ENCODE assay signal across 6 cellular contexts in genomic region chr9:137077758-137078693, GRCh38. TPM values are rescaled to one million over a fixed set of nuclear protein-coding genes. Genes with fewer than 3 reads are reported as not detected.
DNase-seq lines count a peak whose midpoint lies in the region; ATAC-seq and TF ChIP-seq lines count a peak whose summit lies in the region.

No MANE protein-coding gene starts in this region.

- intact Hi-C loops in activated CD4-positive, alpha-beta T cell treated with anti-CD3 and anti-CD28 coated beads, Interleukin-2, amount 10 ng/mL, durations not matched to agents 24 days and 14 days (cut with micrococcal nuclease) = loop anchor here (1.0 kb wide), 1 partner anchor 8 kb away; the partner anchor contains the start of gene MAN1B1
- intact Hi-C loops in upper lobe of right lung (cut with DNase I) = no loop called here

- peaks cover 3% of the 10 kb centered on the region for H3K4me1 Mint-ChIP-seq in activated CD4-positive, alpha-beta T cell treated with anti-CD3 and anti-CD28 coated beads, Interleukin-2, amount 10 ng/mL, durations not matched to agents 24 days and 14 days
- H3K4me1 Mint-ChIP-seq in activated CD8-positive, alpha-beta T cell treated with anti-CD3 and anti-CD28 coated beads, Interleukin-2, amount 10 ng/mL, durations not matched to agents 7 days and 5 days (ENCODE audit: low read depth) = peaks cover 13% of the 10 kb centered on the region
- H3K4me1 Mint-ChIP-seq in immature natural killer cell = peaks cover 0 to 4% of the 10 kb centered on the region in 2 donors

- no peak for TF ChIP-seq CTCF in upper lobe of right lung (IDR thresholded peaks at IDR 0.05)

- H3K27ac Mint-ChIP-seq in activated CD4-positive, alpha-beta T cell treated with anti-CD3 and anti-CD28 coated beads, Interleukin-2, amount 10 ng/mL, durations not matched to agents 24 days and 14 days = peak overlapping the region; percentile 66
- H3K27ac Mint-ChIP-seq in activated CD8-positive, alpha-beta T cell treated with anti-CD3 and anti-CD28 coated beads, Interleukin-2, amount 10 ng/mL, durations not matched to agents 7 days and 5 days = peak overlapping the region; percentile 85
- H3K27ac Mint-ChIP-seq in immature natural killer cell = peak overlapping the region in 1 of 6 donors; percentile 36

- POLR2A ChIA-PET in activated CD8-positive, alpha-beta T cell treated with anti-CD3 and anti-CD28 coated beads, Interleukin-2, amount 10 ng/mL, durations not matched to agents 7 days and 5 days (lab: Charles Lee) = interaction anchor here (0.6 to 2.6 kb wide), 2 partner anchors 8 to 199 kb away, joined by 3 to 21 read pairs; partner anchors contain the start of gene MAN1B1

- H3K27me3 Mint-ChIP-seq in activated CD4-positive, alpha-beta T cell treated with anti-CD3 and anti-CD28 coated beads, Interleukin-2, amount 10 ng/mL, durations not matched to agents 24 days and 14 days = no peaks in the 10 kb centered on the region
- no peaks in the 10 kb centered on the region for H3K27me3 Mint-ChIP-seq in activated CD8-positive, alpha-beta T cell treated with anti-CD3 and anti-CD28 coated beads, Interleukin-2, amount 10 ng/mL, durations not matched to agents 7 days and 5 days (ENCODE audit: low read depth)
- peaks cover 0 to 2% (median 0%) of the 10 kb centered on the region in 3 donors for H3K27me3 Mint-ChIP-seq in immature natural killer cell (ENCODE audit: low read depth in 3 of 3)

- H3K27me3 ChIP-seq in upper lobe of right lung = no peaks in the 10 kb centered on the region

- H3K9me3 ChIP-seq in upper lobe of right lung = no peaks in the 10 kb centered on the region

- no peaks in the 10 kb centered on the region for H3K9me3 Mint-ChIP-seq in activated CD4-positive, alpha-beta T cell treated with anti-CD3 and anti-CD28 coated beads, Interleukin-2, amount 10 ng/mL, durations not matched to agents 24 days and 14 days
- no peaks in the 10 kb centered on the region for H3K9me3 Mint-ChIP-seq in activated CD8-positive, alpha-beta T cell treated with anti-CD3 and anti-CD28 coated beads, Interleukin-2, amount 10 ng/mL, durations not matched to agents 7 days and 5 days (ENCODE audit: insufficient read depth)
- H3K9me3 Mint-ChIP-seq in immature natural killer cell = no peaks in the 10 kb centered on the region

- peak overlapping the region; percentile 78 for H3K4me3 Mint-ChIP-seq in activated CD4-positive, alpha-beta T cell treated with anti-CD3 and anti-CD28 coated beads, Interleukin-2, amount 10 ng/mL, durations not matched to agents 24 days and 14 days
- peak overlapping the region; percentile 79 for H3K4me3 Mint-ChIP-seq in activated CD8-positive, alpha-beta T cell treated with anti-CD3 and anti-CD28 coated beads, Interleukin-2, amount 10 ng/mL, durations not matched to agents 7 days and 5 days
- H3K4me3 Mint-ChIP-seq in immature natural killer cell = peak overlapping the region; percentile 69 to 78 (median 73)

- H3K27ac ChIP-seq in upper lobe of right lung = no peak overlapping the region

- peak; percentile 85 for DNase-seq in activated CD4-positive, alpha-beta T cell treated with anti-CD3 and anti-CD28 coated beads, Interleukin-2, amount 10 ng/mL, durations not matched to agents 24 days and 14 days
- DNase-seq in activated CD4-positive, alpha-beta T cell treated with anti-CD3 and anti-CD28 coated beads, Interleukin-2, amount 50 U/mL, for 4 hours = no peak
- peak; percentile 84 for DNase-seq in activated CD8-positive, alpha-beta T cell treated with anti-CD3 and anti-CD28 coated beads, Interleukin-2, amount 10 ng/mL, durations not matched to agents 7 days and 5 days
- DNase-seq in immature natural killer cell = peak; percentile 34 to 43 (median 42)
- peak; percentile 78 for DNase-seq in upper lobe of right lung

- CTCF ChIA-PET in activated CD8-positive, alpha-beta T cell treated with anti-CD3 and anti-CD28 coated beads, Interleukin-2, amount 10 ng/mL, durations not matched to agents 7 days and 5 days (lab: Charles Lee) = interaction anchor here (1.2 to 2.2 kb wide), 4 partner anchors 9 to 31 kb away, joined by 4 to 13 read pairs (median 6); partner anchors contain the start of gene MAN1B1

- H3K4me1 ChIP-seq in upper lobe of right lung = peaks cover 14% of the 10 kb centered on the region

- H3K36me3 Mint-ChIP-seq in activated CD4-positive, alpha-beta T cell treated with anti-CD3 and anti-CD28 coated beads, Interleukin-2, amount 10 ng/mL, durations not matched to agents 24 days and 14 days (ENCODE audit: low read depth) = peaks cover 10% of the 10 kb centered on the region
- H3K36me3 Mint-ChIP-seq in activated CD8-positive, alpha-beta T cell treated with anti-CD3 and anti-CD28 coated beads, Interleukin-2, amount 10 ng/mL, durations not matched to agents 7 days and 5 days (ENCODE audit: low read depth) = peaks cover 26% of the 10 kb centered on the region
- H3K36me3 Mint-ChIP-seq in immature natural killer cell = no peaks in the 10 kb centered on the region

- peak; percentile 52 for ATAC-seq in activated CD8-positive, alpha-beta T cell treated with anti-CD3 and anti-CD28 coated beads, Interleukin-2, amount 10 ng/mL, durations not matched to agents 7 days and 5 days
- ATAC-seq in upper lobe of right lung (peak; percentile 7), GM18511 (IDR thresholded peaks at IDR 0.05; ENCODE audit: unreplicated experiment) (no peak)

- peaks cover 39% of the 10 kb centered on the region for H3K36me3 ChIP-seq in upper lobe of right lung

- H3K4me3 ChIP-seq in upper lobe of right lung = peak overlapping the region; percentile 64

RNA-seq across cellular contexts. Expression of gene UAP1L1, which starts 0.7 kb away (rescaled TPM):
- 17.1 and 19.1 TPM in 2 replicates for total RNA-seq in activated CD4-positive, alpha-beta T cell treated with anti-CD3 and anti-CD28 coated beads, Interleukin-2, amount 10 ng/mL, durations not matched to agents 24 days and 14 days
- total RNA-seq in activated CD8-positive, alpha-beta T cell treated with anti-CD3 and anti-CD28 coated beads, Interleukin-2, amount 10 ng/mL, durations not matched to agents 7 days and 5 days = 10 to 100 TPM; 63.1 to 66.8 TPM
- 1 to 10 TPM; 1.3 to 1.4 (median 1.4) TPM for polyA plus RNA-seq in immature natural killer cell
- total RNA-seq in upper lobe of right lung = 30.7 TPM

RNA-seq across cellular contexts. Expression of gene SAPCD2, which starts 7.7 kb away (rescaled TPM):
- 22.8 and 23.8 TPM in 2 replicates for total RNA-seq in activated CD4-positive, alpha-beta T cell treated with anti-CD3 and anti-CD28 coated beads, Interleukin-2, amount 10 ng/mL, durations not matched to agents 24 days and 14 days
- 10 to 100 TPM; 56.8 to 57.0 TPM for total RNA-seq in activated CD8-positive, alpha-beta T cell treated with anti-CD3 and anti-CD28 coated beads, Interleukin-2, amount 10 ng/mL, durations not matched to agents 7 days and 5 days
- under 1 TPM; 0.06 to 0.95 (median 0.39) TPM for polyA plus RNA-seq in immature natural killer cell
- total RNA-seq in upper lobe of right lung = 0.84 TPM

RNA-seq across cellular contexts. Expression of gene MAN1B1, which starts 8.8 kb away (rescaled TPM):
- 49.7 and 50.1 TPM in 2 replicates for total RNA-seq in activated CD4-positive, alpha-beta T cell treated with anti-CD3 and anti-CD28 coated beads, Interleukin-2, amount 10 ng/mL, durations not matched to agents 24 days and 14 days
- 10 to 100 TPM; 42.2 to 49.2 TPM for total RNA-seq in activated CD8-positive, alpha-beta T cell treated with anti-CD3 and anti-CD28 coated beads, Interleukin-2, amount 10 ng/mL, durations not matched to agents 7 days and 5 days
- polyA plus RNA-seq in immature natural killer cell = 10 to 100 TPM; 59.7 to 71.8 (median 66.1) TPM
- 39.4 TPM for total RNA-seq in upper lobe of right lung

RNA-seq across cellular contexts. Expression of gene ENTPD2, which starts 24.2 kb away (rescaled TPM):
- total RNA-seq in activated CD4-positive, alpha-beta T cell treated with anti-CD3 and anti-CD28 coated beads, Interleukin-2, amount 10 ng/mL, durations not matched to agents 24 days and 14 days = 0.21 TPM in 1 of 2 replicates, not detected in the other
- total RNA-seq in activated CD8-positive, alpha-beta T cell treated with anti-CD3 and anti-CD28 coated beads, Interleukin-2, amount 10 ng/mL, durations not matched to agents 7 days and 5 days = under 1 TPM in 1 of 2 experiments, not detected in 1; 0.34 TPM
- polyA plus RNA-seq in immature natural killer cell = not detected
- total RNA-seq in upper lobe of right lung = 0.41 TPM

RNA-seq across cellular contexts. Expression of gene NPDC1, which starts 32.0 kb away (rescaled TPM):
- total RNA-seq in activated CD4-positive, alpha-beta T cell treated with anti-CD3 and anti-CD28 coated beads, Interleukin-2, amount 10 ng/mL, durations not matched to agents 24 days and 14 days = 58.1 and 59.4 TPM in 2 replicates
- total RNA-seq in activated CD8-positive, alpha-beta T cell treated with anti-CD3 and anti-CD28 coated beads, Interleukin-2, amount 10 ng/mL, durations not matched to agents 7 days and 5 days = 10 to 100 TPM; 20.1 to 29.9 TPM
- polyA plus RNA-seq in immature natural killer cell = 1 to 10 TPM in 2 of 3 donors, under 1 TPM in 1; 0.36 to 1.4 (median 1.1) TPM
- 152 TPM for total RNA-seq in upper lobe of right lung

Comparison
In these comparisons a context has a peak if more than half of its experiments do, and no peak if none do; other contexts are left out.
1. DNase-seq: peak in activated CD4-positive, alpha-beta T cell treated with anti-CD3 and anti-CD28 coated beads, Interleukin-2, amount 10 ng/mL, durations not matched to agents 24 days and 14 days (single experiment), activated CD8-positive, alpha-beta T cell treated with anti-CD3 and anti-CD28 coated beads, Interleukin-2, amount 10 ng/mL, durations not matched to agents 7 days and 5 days (single experiment), immature natural killer cell (3 of 3) and upper lobe of right lung (single experiment); none in activated CD4-positive, alpha-beta T cell treated with anti-CD3 and anti-CD28 coated beads, Interleukin-2, amount 50 U/mL, for 4 hours (0 of 2).
2. RNA of gene SAPCD2, which starts 7.7 kb away (total RNA-seq): 56.8 to 57.0 TPM in activated CD8-positive, alpha-beta T cell treated with anti-CD3 and anti-CD28 coated beads, Interleukin-2, amount 10 ng/mL, durations not matched to agents 7 days and 5 days and 22.8 to 23.8 TPM in activated CD4-positive, alpha-beta T cell treated with anti-CD3 and anti-CD28 coated beads, Interleukin-2, amount 10 ng/mL, durations not matched to agents 24 days and 14 days; 0.84 TPM in upper lobe of right lung (single experiment); every median in the first group is over 10 times any median in the second.
3. Peak in every context shown above with its lines, with median percentiles within 50 percentile points of each other: H3K4me3 Mint-ChIP-seq.